Comparison of ENCODE assay signal across 21 cellular contexts in the genomic region with DNA sequence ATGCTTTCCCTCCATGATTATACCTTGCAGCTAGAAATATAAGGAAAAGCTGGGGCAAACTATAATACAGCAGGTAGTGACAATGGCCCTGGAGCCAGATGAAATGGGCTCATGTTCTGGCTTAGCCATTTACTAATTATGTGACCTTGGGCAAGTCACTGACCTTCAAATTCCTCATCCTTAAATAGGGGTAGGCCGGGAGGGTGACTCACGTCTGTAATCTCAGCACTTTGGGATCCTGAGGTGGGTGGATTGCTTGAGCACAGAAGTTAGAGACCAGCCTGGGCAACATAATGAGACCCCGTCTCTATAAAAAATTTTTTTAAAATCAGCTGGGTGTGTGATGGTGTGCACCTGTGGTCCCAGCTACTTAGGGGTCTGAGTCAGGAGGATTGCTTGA.
A peak's percentile ranks its signal among the peaks of the same experiment; 100 is the strongest.
DNase-seq lines count a peak whose midpoint lies in the region; ATAC-seq and TF ChIP-seq lines count a peak whose summit lies in the region.
"Had no signal": no experiment of that assay in that cellular context is flagged by ENCODE, and none has a peak within 500 bp of the region (broad histone marks: within the 10 kb centered on the region; RNA-seq: fewer than 3 reads in every experiment).

No MANE protein-coding gene starts in this region.

- H3K4me1 ChIP-seq in IMR-90 (ENCODE audit: control insufficient read depth, insufficient read depth, low read length) (peaks cover 4% of the 10 kb centered on the region; the same call in 1 of the 2 replicates), mesenchymal stem cell (ENCODE audit: control insufficient read depth, insufficient read depth, low read depth, low read length) (peaks cover 7% of the 10 kb centered on the region), upper lobe of right lung (no peaks in the 10 kb centered on the region)

- H3K4me3 Mint-ChIP-seq in T-helper 2 cell treated with Interferon-gamma antibody and Interleukin-4, amounts not matched to agents 5 μg/mL and 100 μg/mL, for 36 hours, result no peak overlapping the region
- H3K4me3 Mint-ChIP-seq: activated CD4-positive, alpha-beta memory T cell treated with anti-CD3 and anti-CD28 coated beads for 36 hours; activated naive CD4-positive, alpha-beta T cell treated with anti-CD3 and anti-CD28 coated beads for 36 hours; nephron had no signal

- no peaks in the 10 kb centered on the region for H3K9me3 ChIP-seq in IMR-90 (ENCODE audit: control insufficient read depth, insufficient read depth, low read length)
- no peaks in the 10 kb centered on the region for H3K9me3 ChIP-seq in mesenchymal stem cell (ENCODE audit: control insufficient read depth, low read length)
- no peaks in the 10 kb centered on the region for H3K9me3 ChIP-seq in upper lobe of right lung
- H3K9me3 ChIP-seq: testis had no signal

- H4K5ac ChIP-seq in IMR-90 (ENCODE audit: low read depth, low read length), result no peak overlapping the region

- no peak overlapping the region for H3K56ac ChIP-seq in IMR-90 (ENCODE audit: extremely low read depth, insufficient read depth, low read length)

- H3K27me3 ChIP-seq in IMR-90 (ENCODE audit: control insufficient read depth, insufficient read depth, low read length) (no peaks in the 10 kb centered on the region), brain microvascular endothelial cell (replicated peaks) (no peaks in the 10 kb centered on the region), mesenchymal stem cell (ENCODE audit: control insufficient read depth in 1 of 2, insufficient read depth in 1 of 2, low read length in 2 of 2) (no peaks in the 10 kb centered on the region), upper lobe of right lung (no peaks in the 10 kb centered on the region)
- H3K27me3 ChIP-seq: testis had no signal

- no peak overlapping the region for H3K27ac Mint-ChIP-seq in T-helper 2 cell treated with Interferon-gamma antibody and Interleukin-4, amounts not matched to agents 5 μg/mL and 100 μg/mL, for 36 hours
- H3K27ac Mint-ChIP-seq: activated CD4-positive, alpha-beta memory T cell treated with anti-CD3 and anti-CD28 coated beads for 36 hours; activated naive CD4-positive, alpha-beta T cell treated with anti-CD3 and anti-CD28 coated beads for 36 hours; nephron; progenitor cell of endocrine pancreas had no signal

- no peak overlapping the region for H3K23ac ChIP-seq in IMR-90 (ENCODE audit: low read depth, low read length)
- H3K23ac ChIP-seq in mesenchymal stem cell (ENCODE audit: low read length in 2 of 2), result no peak overlapping the region

- no peaks in the 10 kb centered on the region for H3K9me3 Mint-ChIP-seq in T-helper 2 cell treated with Interferon-gamma antibody and Interleukin-4, amounts not matched to agents 5 μg/mL and 100 μg/mL, for 36 hours
- H3K9me3 Mint-ChIP-seq: activated CD4-positive, alpha-beta memory T cell treated with anti-CD3 and anti-CD28 coated beads for 36 hours; activated naive CD4-positive, alpha-beta T cell treated with anti-CD3 and anti-CD28 coated beads for 36 hours; nephron had no signal

- peak; percentile 22 for ATAC-seq in IMR-90 (ENCODE audit: low read depth)
- no peak for ATAC-seq in upper lobe of right lung
- no peak for ATAC-seq in GM18868 (IDR thresholded peaks at IDR 0.05; ENCODE audit: unreplicated experiment)

- peaks cover 12% of the 10 kb centered on the region for H3K9me1 ChIP-seq in IMR-90 (ENCODE audit: insufficient read depth, low read length)

- intact Hi-C loops in IMR-90 (cut with micrococcal nuclease) (no loop called here), upper lobe of right lung (cut with DNase I) (no loop called here)

- H3K18ac ChIP-seq in IMR-90 (ENCODE audit: low read depth, low read length), result no peak overlapping the region; the same call in 1 of the 2 replicates
- no peak overlapping the region for H3K18ac ChIP-seq in mesenchymal stem cell (ENCODE audit: low read depth in 1 of 2, low read length in 2 of 2)

- H3K4me2 ChIP-seq in IMR-90 (ENCODE audit: low read depth, low read length) (no peak overlapping the region), mesenchymal stem cell (ENCODE audit: low read length, poor library complexity, severe bottlenecking) (no peak overlapping the region)
- H3K4me2 ChIP-seq: KMS-11 had no signal

- H4K91ac ChIP-seq in IMR-90 (ENCODE audit: insufficient read depth, low read depth, low read length) (no peak overlapping the region), mesenchymal stem cell (ENCODE audit: low read length) (no peak overlapping the region)

- peaks cover 23% of the 10 kb centered on the region for H3K27me3 Mint-ChIP-seq in T-helper 2 cell treated with Interferon-gamma antibody and Interleukin-4, amounts not matched to agents 5 μg/mL and 100 μg/mL, for 36 hours (ENCODE audit: low read depth)
- H3K27me3 Mint-ChIP-seq: progenitor cell of endocrine pancreas had no signal

- H2BK12ac ChIP-seq in mesenchymal stem cell (ENCODE audit: low read length in 2 of 2), result no peak overlapping the region

- peak overlapping the region; percentile 21; the same call in 1 of the 3 replicates for H2BK15ac ChIP-seq in IMR-90 (ENCODE audit: low read depth, low read length)
- H2BK15ac ChIP-seq in mesenchymal stem cell (ENCODE audit: low read depth, poor library complexity, severe bottlenecking), result no peak overlapping the region

- H3K36me3 ChIP-seq in IMR-90 (ENCODE audit: control insufficient read depth, insufficient read depth, low read length) (no peaks in the 10 kb centered on the region), brain microvascular endothelial cell (replicated peaks) (no peaks in the 10 kb centered on the region), mesenchymal stem cell (ENCODE audit: control insufficient read depth in 1 of 2, insufficient read depth in 2 of 2, low read depth in 1 of 2, low read length in 2 of 2) (no peaks in the 10 kb centered on the region), upper lobe of right lung (no peaks in the 10 kb centered on the region)

- CTCF ChIA-PET in IMR-90 (lab: Yijun Ruan, JAX), result interaction anchor here (0.6 to 0.9 kb wide), 2 partner anchors 16 to 57 kb away, joined by 3 read pairs; no protein-coding TSS in a partner anchor

- no peak for TF ChIP-seq CTCF in IMR-90 (conservative IDR thresholded peaks at IDR 0.05; ENCODE audit: low read depth, low read length)
- no peak for TF ChIP-seq CTCF in brain microvascular endothelial cell (IDR thresholded peaks at IDR 0.05; ENCODE audit: low read depth, low read length, missing control alignments)
- TF ChIP-seq CTCF in upper lobe of right lung (IDR thresholded peaks at IDR 0.05), result no peak

- H2BK120ac ChIP-seq in IMR-90 (ENCODE audit: low read depth, low read length) (peak overlapping the region; percentile 62; the same call in 1 of the 2 replicates), mesenchymal stem cell (ENCODE audit: low read depth, low read length) (no peak overlapping the region)

- TF ChIP-seq RAD21 in IMR-90 (IDR thresholded peaks at IDR 0.05; ENCODE audit: low read length), result no peak

- no peaks in the 10 kb centered on the region for H4K20me1 ChIP-seq in IMR-90 (ENCODE audit: insufficient read depth, low read length)

- no peaks in the 10 kb centered on the region for H3K36me3 Mint-ChIP-seq in T-helper 2 cell treated with Interferon-gamma antibody and Interleukin-4, amounts not matched to agents 5 μg/mL and 100 μg/mL, for 36 hours (ENCODE audit: low read depth)
- H3K36me3 Mint-ChIP-seq: activated CD4-positive, alpha-beta memory T cell treated with anti-CD3 and anti-CD28 coated beads for 36 hours had no signal

- H2BK20ac ChIP-seq in IMR-90 (ENCODE audit: low read depth, low read length), result peak overlapping the region; percentile 54; the same call in 1 of the 2 replicates

- H3K4me3 ChIP-seq in IMR-90 (ENCODE audit: insufficient read depth, low read depth, low read length) (no peak overlapping the region), brain microvascular endothelial cell (ENCODE audit: low read depth, low read length) (no peak overlapping the region), mesenchymal stem cell (ENCODE audit: insufficient read depth in 1 of 2, low read depth in 1 of 2, low read length in 2 of 2) (no peak overlapping the region), upper lobe of right lung (no peak overlapping the region)
- H3K4me3 ChIP-seq: testis had no signal

- H3K14ac ChIP-seq in IMR-90 (replicated peaks; ENCODE audit: low read depth, low read length) (no peak overlapping the region; the same call in none of the 2 replicates), mesenchymal stem cell (ENCODE audit: low read length in 2 of 2) (no peak overlapping the region)

- no peak overlapping the region for H3K9ac ChIP-seq in IMR-90 (ENCODE audit: low read depth, low read length)
- no peak overlapping the region for H3K9ac ChIP-seq in mesenchymal stem cell (ENCODE audit: low read length)
- H3K9ac ChIP-seq: KMS-11 had no signal

- H3K4me1 Mint-ChIP-seq in T-helper 2 cell treated with Interferon-gamma antibody and Interleukin-4, amounts not matched to agents 5 μg/mL and 100 μg/mL, for 36 hours (ENCODE audit: low read depth), result no peaks in the 10 kb centered on the region
- H3K4me1 Mint-ChIP-seq: nephron had no signal

- peak overlapping the region; percentile 62 for H2BK5ac ChIP-seq in IMR-90 (ENCODE audit: low read depth, low read length, poor library complexity, severe bottlenecking)
- H2BK5ac ChIP-seq in mesenchymal stem cell (ENCODE audit: low read depth, low read length, poor library complexity, severe bottlenecking), result no peak overlapping the region

- H3K4ac ChIP-seq in IMR-90 (ENCODE audit: low read depth, low read length), result peak overlapping the region; percentile 48; the same call in 1 of the 2 replicates
- H3K4ac ChIP-seq in mesenchymal stem cell (ENCODE audit: low read depth in 1 of 2, low read length in 2 of 2), result no peak overlapping the region

- no TSS peak for BruUV-seq in IMR-90 (replicated peaks; lab: Mats Ljungman, UMichigan)

- TF ChIP-seq POLR2A in IMR-90 (IDR thresholded peaks at IDR 0.05; ENCODE audit: low read depth, low read length), result no peak

- H2AK5ac ChIP-seq in IMR-90 (ENCODE audit: low read depth, low read length), result peak overlapping the region; percentile 4; the same call in 1 of the 2 replicates
- H2AK5ac ChIP-seq in mesenchymal stem cell (ENCODE audit: low read length, severe bottlenecking), result no peak overlapping the region

- POLR2A ChIA-PET in IMR-90 (lab: Charles Lee; ENCODE audit: unreplicated experiment), result interaction anchor here (0.6 kb wide), 1 partner anchor 292 kb away, joined by 9 read pairs; no protein-coding TSS in a partner anchor

- in situ Hi-C loops in IMR-90 (cut with MboI; ENCODE audit: low sequenced_read_pairs), result no loop called here
- in situ Hi-C loops in brain microvascular endothelial cell (cut with HindIII; ENCODE audit: low pct_ligation_motif_present, low sequenced_read_pairs), result no loop called here

- dilution Hi-C loops in IMR-90 (cut with HindIII; ENCODE audit: low sequenced_read_pairs, unreplicated experiment), result no loop called here

- no CpG with 5 or more reads among the region's 3 CpGs for WGBS in IMR-90 (ENCODE audit: extremely low coverage in 2 of 2, insufficient read length in 1 of 2), 2 experiments
- WGBS in mesenchymal stem cell, result 38% methylated on average over 3 of the region's 3 CpGs

- H4K8ac ChIP-seq in IMR-90 (ENCODE audit: low read depth in 2 of 2, low read length in 2 of 2), result peak overlapping the region in 1 of 2 experiments; percentile 70; a peak in 1 of 4 replicates
- H4K8ac ChIP-seq in mesenchymal stem cell (ENCODE audit: low read length), result no peak overlapping the region

- H3K27ac ChIP-seq in IMR-90 (ENCODE audit: insufficient read depth, low read length) (no peak overlapping the region), brain microvascular endothelial cell (peak overlapping the region; percentile 29), mesenchymal stem cell (ENCODE audit: low read length, poor library complexity, severe bottlenecking) (peak overlapping the region; percentile 25), upper lobe of right lung (peak overlapping the region; percentile 21)
- H3K27ac ChIP-seq: KMS-11 had no signal

- DNase-seq in IMR-90 (peak; percentile 31), brain microvascular endothelial cell (no peak), mesenchymal stem cell (peak; percentile 16), upper lobe of right lung (no peak), NCI-H1436 (lab: John Stamatoyannopoulos, UW) (no peak)
- no peak for DNase-seq in T-helper 2 cell treated with Interferon-gamma antibody and Interleukin-4, amounts not matched to agents 5 μg/mL and 100 μg/mL, for 36 hours (ENCODE audit: low spot score)
- DNase-seq: activated CD4-positive, alpha-beta memory T cell treated with anti-CD3 and anti-CD28 coated beads for 36 hours; activated naive CD4-positive, alpha-beta T cell treated with anti-CD3 and anti-CD28 coated beads for 36 hours; activated T-cell treated with anti-CD3 and anti-CD28 coated beads for 4 hours; AML-193; aorta; hypothalamus; NCI-H1092 treated with DMSO at 0.1 percent for 48 hours; NCI-H2107; NCI-H524; SHP77 had no signal

- H2AK9ac ChIP-seq in IMR-90 (replicated peaks; ENCODE audit: low read depth, low read length, poor library complexity), result no peak overlapping the region

- H3K79me1 ChIP-seq in IMR-90 (ENCODE audit: low read depth in 1 of 2, low read length in 2 of 2) (no peaks in the 10 kb centered on the region; a peak in 1 of 4 replicates), mesenchymal stem cell (replicated peaks; ENCODE audit: low read length, poor library complexity, severe bottlenecking) (no peaks in the 10 kb centered on the region)

- H2AFZ ChIP-seq in IMR-90 (replicated peaks; ENCODE audit: low read length, poor library complexity) (no peak overlapping the region), mesenchymal stem cell (ENCODE audit: low read depth, low read length) (no peak overlapping the region)

Comparison
In these comparisons a context has a peak if more than half of its experiments do, and no peak if none do; other contexts are left out.
1. DNase-seq: peak in IMR-90 (single experiment) and mesenchymal stem cell (single experiment); none in brain microvascular endothelial cell (single experiment), upper lobe of right lung (single experiment), NCI-H1436 (single experiment) and T-helper 2 cell treated with Interferon-gamma antibody and Interleukin-4, amounts not matched to agents 5 μg/mL and 100 μg/mL, for 36 hours (single experiment).